In the genomic region with DNA sequence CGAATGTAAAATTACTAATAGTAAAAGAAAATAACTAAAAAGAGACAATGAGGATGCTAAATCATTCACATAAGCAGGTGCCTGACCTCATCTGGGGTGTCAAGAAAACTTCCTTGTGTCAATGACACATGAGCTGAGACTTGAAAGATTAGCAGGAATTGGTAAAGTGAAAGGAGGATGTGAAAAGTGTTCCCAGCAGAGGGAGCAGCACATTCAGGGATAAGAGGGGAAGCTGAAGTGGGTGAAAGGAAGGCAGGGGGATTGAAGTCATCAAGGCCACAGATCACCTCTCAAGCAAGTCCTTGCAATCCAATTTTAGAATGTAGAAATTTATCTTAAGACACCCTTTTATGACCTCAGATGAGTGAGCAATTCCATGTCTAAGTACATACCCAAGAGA, we compare ENCODE assay signal across 7 cellular contexts.
A peak's percentile ranks its signal among the peaks of the same experiment; 100 is the strongest.
DNase-seq lines count a peak whose midpoint lies in the region; ATAC-seq and TF ChIP-seq lines count a peak whose summit lies in the region.

No MANE protein-coding gene starts in this region.

- no peaks in the 10 kb centered on the region for H3K9me3 Mint-ChIP-seq in endothelial cell (ENCODE audit: unreplicated experiment)

- peaks cover 38 to 42% of the 10 kb centered on the region in 2 experiments for H3K4me1 ChIP-seq in neutrophil (ENCODE audit: control insufficient read depth in 1 of 2, insufficient read depth in 1 of 2, low read depth in 1 of 2, low read length in 1 of 2)

- no peaks in the 10 kb centered on the region for H3K9me3 ChIP-seq in neutrophil

- ATAC-seq in GM18505 (IDR thresholded peaks at IDR 0.05; ENCODE audit: unreplicated experiment), result no peak

- no peak overlapping the region for H3K4me3 Mint-ChIP-seq in endothelial cell (ENCODE audit: unreplicated experiment)

- H3K4me3 ChIP-seq in H7 (ENCODE audit: insufficient read depth, low read depth, low read length) (no peak overlapping the region), neutrophil (ENCODE audit: low read depth in 1 of 2, low read length in 1 of 2) (no peak overlapping the region)

- H3K36me3 Mint-ChIP-seq in endothelial cell (ENCODE audit: low read depth, unreplicated experiment), result no peaks in the 10 kb centered on the region

- no peaks in the 10 kb centered on the region for H3K27me3 ChIP-seq in H7 (ENCODE audit: control insufficient read depth, insufficient read depth, low read length)
- no peaks in the 10 kb centered on the region for H3K27me3 ChIP-seq in neutrophil

- peak overlapping the region; percentile 45 for H3K27ac ChIP-seq in neutrophil

- peaks cover 5% of the 10 kb centered on the region for H3K4me1 Mint-ChIP-seq in endothelial cell (ENCODE audit: unreplicated experiment)

- TF ChIP-seq POLR2A in GM18505 (IDR thresholded peaks at IDR 0.05; ENCODE audit: borderline replicate concordance, extremely low read depth, insufficient read depth, insufficient read length), result no peak

- TF ChIP-seq CTCF in endothelial cell (IDR thresholded peaks at IDR 0.05; ENCODE audit: unreplicated experiment) (no peak), neutrophil (IDR thresholded peaks at IDR 0.05) (peak; percentile 20)

- H3K27ac Mint-ChIP-seq in endothelial cell (ENCODE audit: unreplicated experiment), result no peak overlapping the region

- no peaks in the 10 kb centered on the region for H3K27me3 Mint-ChIP-seq in endothelial cell (ENCODE audit: unreplicated experiment)

- peak; percentile 33 for DNase-seq in H7
- DNase-seq in NCI-H774 (lab: John Stamatoyannopoulos, UW), result peak; percentile 40
- DNase-seq in endothelial cell (ENCODE audit: low spot score), result peak; percentile 51
- DNase-seq in central memory CD4-positive, alpha-beta T cell, result no peak
- no peak for DNase-seq in effector CD8-positive, alpha-beta T cell (lab: John Stamatoyannopoulos, UW)

- H3K36me3 ChIP-seq in H7 (replicated peaks; ENCODE audit: control insufficient read depth, insufficient read depth, low read length) (no peaks in the 10 kb centered on the region), neutrophil (no peaks in the 10 kb centered on the region)

Comparison
In these comparisons a context has a peak if more than half of its experiments do, and no peak if none do; other contexts are left out.
1. DNase-seq: peak in H7 (single experiment), NCI-H774 (single experiment) and endothelial cell (single experiment); none in central memory CD4-positive, alpha-beta T cell (single experiment) and effector CD8-positive, alpha-beta T cell (single experiment).